ENCODE assay signal across 8 cellular contexts in genomic region chr2:102735431-102736130, GRCh38. TPM values are rescaled to one million over a fixed set of nuclear protein-coding genes. Genes with fewer than 3 reads are reported as not detected.
DNase-seq lines count a peak whose midpoint lies in the region; FAIRE-seq and TF ChIP-seq lines count a peak whose summit lies in the region.

No MANE protein-coding gene starts in this region.

- no peak for TF ChIP-seq CTCF in Caco-2 (IDR thresholded peaks at IDR 0.05; ENCODE audit: insufficient read depth in 1 of 2, low read depth in 1 of 2, low read length in 1 of 2, severe bottlenecking in 1 of 2, unreplicated experiment in 1 of 2)
- no peak for TF ChIP-seq CTCF in hepatocyte (IDR thresholded peaks at IDR 0.05; ENCODE audit: poor library complexity)

- peaks cover 15% of the 10 kb centered on the region for H3K36me3 Mint-ChIP-seq in Caco-2 (ENCODE audit: insufficient read depth, unreplicated experiment)
- peaks cover 10% of the 10 kb centered on the region for H3K36me3 Mint-ChIP-seq in activated T-helper 1 cell treated with anti-CD3 and anti-CD28 coated beads, Interleukin-12 subunit alpha, Interleukin-12 subunit beta, Interleukin-2, Interleukin-4 antibody, amounts not matched to agents 30 ng/mL and 10 ng/mL and 1 ng/mL, durations not matched to agents 14 hours and 24 hours and 36 hours (ENCODE audit: low read depth)

- H3K4me1 Mint-ChIP-seq in Caco-2 (ENCODE audit: low read depth, unreplicated experiment): no peaks in the 10 kb centered on the region
- peaks cover 28% of the 10 kb centered on the region for H3K4me1 Mint-ChIP-seq in activated T-helper 1 cell treated with anti-CD3 and anti-CD28 coated beads, Interleukin-12 subunit alpha, Interleukin-12 subunit beta, Interleukin-2, Interleukin-4 antibody, amounts not matched to agents 30 ng/mL and 10 ng/mL and 1 ng/mL, durations not matched to agents 14 hours and 24 hours and 36 hours (ENCODE audit: low read depth)

- no peaks in the 10 kb centered on the region for H3K9me2 ChIP-seq in hepatocyte (replicated peaks; ENCODE audit: insufficient read depth)

- H2AFZ ChIP-seq in hepatocyte: peak overlapping the region; percentile 99

- H3K4me1 ChIP-seq in Caco-2 (no peaks in the 10 kb centered on the region), hepatocyte (ENCODE audit: insufficient read depth) (peaks cover 12% of the 10 kb centered on the region)

- H3K27me3 Mint-ChIP-seq in Caco-2 (ENCODE audit: insufficient read depth, unreplicated experiment): no peaks in the 10 kb centered on the region
- no peaks in the 10 kb centered on the region for H3K27me3 Mint-ChIP-seq in activated T-helper 1 cell treated with anti-CD3 and anti-CD28 coated beads, Interleukin-12 subunit alpha, Interleukin-12 subunit beta, Interleukin-2, Interleukin-4 antibody, amounts not matched to agents 30 ng/mL and 10 ng/mL and 1 ng/mL, durations not matched to agents 14 hours and 24 hours and 36 hours (ENCODE audit: insufficient read depth)

- no peaks in the 10 kb centered on the region for H3K9me3 ChIP-seq in Caco-2
- no peaks in the 10 kb centered on the region for H3K9me3 ChIP-seq in hepatocyte (ENCODE audit: low read depth)

- CTCF ChIA-PET in Caco-2 (lab: Charles Lee): interaction anchor here (0.6 to 1.6 kb wide), 3 partner anchors 18 to 748 kb away, joined by 3 to 18 read pairs (median 4); no protein-coding TSS in a partner anchor

- BruUV-seq in Caco-2 (replicated peaks; lab: Mats Ljungman, UMichigan): no TSS peak

- intact Hi-C loops in Caco-2 (cut with micrococcal nuclease; ENCODE audit: unreplicated experiment): loop anchor here (5.0 kb wide), 1 partner anchor 148 kb away; no protein-coding TSS in a partner anchor
- intact Hi-C loops in activated T-helper 1 cell treated with anti-CD3 and anti-CD28 coated beads, Interleukin-12 subunit alpha, Interleukin-12 subunit beta, Interleukin-2, Interleukin-4 antibody, amounts not matched to agents 30 ng/mL and 10 ng/mL and 1 ng/mL, durations not matched to agents 14 hours and 24 hours and 36 hours (cut with micrococcal nuclease): loop anchor here (10.0 kb wide), 1 partner anchor 1481 kb away; the partner anchor contains the start of gene CNOT11

- peak overlapping the region; percentile 94 for H3K4me3 Mint-ChIP-seq in Caco-2 (ENCODE audit: unreplicated experiment)
- peak overlapping the region; percentile 96 for H3K4me3 Mint-ChIP-seq in activated T-helper 1 cell treated with anti-CD3 and anti-CD28 coated beads, Interleukin-12 subunit alpha, Interleukin-12 subunit beta, Interleukin-2, Interleukin-4 antibody, amounts not matched to agents 30 ng/mL and 10 ng/mL and 1 ng/mL, durations not matched to agents 14 hours and 24 hours and 36 hours

- H4K20me1 ChIP-seq in hepatocyte (ENCODE audit: insufficient read depth, poor library complexity, severe bottlenecking): peaks cover 19% of the 10 kb centered on the region

- 49% methylated on average over 16 of the region's 16 CpGs for WGBS in hepatocyte (ENCODE audit: low lambda C conversion rate, missing lambda C conversion rate)

- H3K27ac Mint-ChIP-seq in Caco-2 (ENCODE audit: unreplicated experiment): peak overlapping the region; percentile 93
- peak overlapping the region; percentile 48 for H3K27ac Mint-ChIP-seq in activated T-helper 1 cell treated with anti-CD3 and anti-CD28 coated beads, Interleukin-12 subunit alpha, Interleukin-12 subunit beta, Interleukin-2, Interleukin-4 antibody, amounts not matched to agents 30 ng/mL and 10 ng/mL and 1 ng/mL, durations not matched to agents 14 hours and 24 hours and 36 hours

- no peaks in the 10 kb centered on the region for H3K9me3 Mint-ChIP-seq in Caco-2 (ENCODE audit: unreplicated experiment)
- H3K9me3 Mint-ChIP-seq in activated T-helper 1 cell treated with anti-CD3 and anti-CD28 coated beads, Interleukin-12 subunit alpha, Interleukin-12 subunit beta, Interleukin-2, Interleukin-4 antibody, amounts not matched to agents 30 ng/mL and 10 ng/mL and 1 ng/mL, durations not matched to agents 14 hours and 24 hours and 36 hours: no peaks in the 10 kb centered on the region

- peak in 1 of 2 experiments; percentile 57 for DNase-seq in Caco-2
- DNase-seq in KBM-7: peak; percentile 14
- no peak for DNase-seq in activated T-helper 1 cell treated with anti-CD3 and anti-CD28 coated beads, Interleukin-12 subunit alpha, Interleukin-12 subunit beta, Interleukin-2, Interleukin-4 antibody, amounts not matched to agents 30 ng/mL and 10 ng/mL and 1 ng/mL, durations not matched to agents 14 hours and 24 hours and 36 hours (ENCODE audit: low spot score)
- peak; percentile 51 for DNase-seq in hepatocyte (ENCODE audit: low spot score)
- DNase-seq in HK-2 (ENCODE audit: unreplicated experiment): no peak
- DNase-seq in MV-4-11 (lab: John Stamatoyannopoulos, UW): no peak
- DNase-seq in frontal cortex (ENCODE audit: low spot score in 2 of 2): no peak

- H3K27ac ChIP-seq in hepatocyte (peak overlapping the region; percentile 92), skin epidermis (peak overlapping the region in 6 of 21 experiments; percentile 52 to 89 (median 86))

- POLR2A ChIA-PET in Caco-2 (lab: Charles Lee): interaction anchor here (0.8 to 1.5 kb wide), 3 partner anchors 8 to 18 kb away, joined by 3 to 6 read pairs (median 3); no protein-coding TSS in a partner anchor

- H3K79me2 ChIP-seq in hepatocyte: peaks cover 57% of the 10 kb centered on the region

- in situ Hi-C loops in KBM-7 (cut with MboI; ENCODE audit: low pct_unique_long_range_greater_than_20kb, low sequenced_read_pairs): no loop called here

- peak overlapping the region; percentile 89 for H3K4me2 ChIP-seq in hepatocyte

- H3K36me3 ChIP-seq in Caco-2 (ENCODE audit: control insufficient read depth, insufficient read depth, low read length) (peaks cover 3% of the 10 kb centered on the region), hepatocyte (replicated peaks; ENCODE audit: insufficient read depth, low read depth) (no peaks in the 10 kb centered on the region)

- H3K4me3 ChIP-seq in Caco-2 (ENCODE audit: low read depth, low read length) (peak overlapping the region; percentile 72), hepatocyte (peak overlapping the region; percentile 81), skin epidermis (peak overlapping the region; percentile 68 to 95 (median 92))

- H3K27me3 ChIP-seq in Caco-2 (replicated peaks; ENCODE audit: control insufficient read depth, insufficient read depth, low read length) (no peaks in the 10 kb centered on the region), hepatocyte (no peaks in the 10 kb centered on the region)

- no peak for FAIRE-seq in frontal cortex (lab: Jason Lieb, UNC)

RNA-seq across cellular contexts. Expression of gene TMEM182, which starts 26.2 kb away (rescaled TPM):
- total RNA-seq in Caco-2 (2022): 11.9 and 13.6 TPM in 2 replicates
- 2.1 and 4.4 TPM in 2 replicates for total RNA-seq in activated T-helper 1 cell treated with anti-CD3 and anti-CD28 coated beads, Interleukin-12 subunit alpha, Interleukin-12 subunit beta, Interleukin-2, Interleukin-4 antibody, amounts not matched to agents 30 ng/mL and 10 ng/mL and 1 ng/mL, durations not matched to agents 14 hours and 24 hours and 36 hours
- total RNA-seq in hepatocyte: 2.6 and 5.1 TPM in 2 replicates
- 3.3 and 3.5 TPM in 2 replicates for polyA plus RNA-seq in hepatocyte
- 2.0 TPM for total RNA-seq in frontal cortex

Comparison
In these comparisons a context has a peak if more than half of its experiments do, and no peak if none do; other contexts are left out.
1. DNase-seq: peak in KBM-7 (single experiment) and hepatocyte (single experiment); none in activated T-helper 1 cell treated with anti-CD3 and anti-CD28 coated beads, Interleukin-12 subunit alpha, Interleukin-12 subunit beta, Interleukin-2, Interleukin-4 antibody, amounts not matched to agents 30 ng/mL and 10 ng/mL and 1 ng/mL, durations not matched to agents 14 hours and 24 hours and 36 hours (single experiment), HK-2 (single experiment), MV-4-11 (single experiment) and frontal cortex (0 of 2).
2. Peak in every context shown above with its lines, with median percentiles within 50 percentile points of each other: H3K4me3 ChIP-seq.